In genomic region chr16:89615596-89616090, GRCh38 we compare ENCODE assay signal across 1 cellular context.
A peak's percentile ranks its signal among the peaks of the same experiment; 100 is the strongest.
TF ChIP-seq lines count a peak whose summit lies in the region.

No MANE protein-coding gene starts in this region.

TF ChIP-seq in SK-N-SH, 30 proteins besides CTCF, POLR2A, EP300 and RAD21:
- TF ChIP-seq REST (IDR thresholded peaks at IDR 0.05; ENCODE audit: low read depth, low read length), result no peak
- TF ChIP-seq FOXJ3 (CRISPR knock-in tag; IDR thresholded peaks at IDR 0.05), result 0 out of 2 replicates have a peak, but pooled peaks have one; percentile 41
- no peak for TF ChIP-seq SIN3A (IDR thresholded peaks at IDR 0.05; ENCODE audit: borderline replicate concordance, low read depth, low read length)
- TF ChIP-seq GABPA (IDR thresholded peaks at IDR 0.05; ENCODE audit: low read depth), result no peak
- TF ChIP-seq SMC3 (IDR thresholded peaks at IDR 0.05; ENCODE audit: low read depth, low read length), result peak; percentile 54
